8 cellular contexts compared by ENCODE assay signal in genomic region chr6:11094411-11094851, GRCh38. TPM values are rescaled to one million over a fixed set of nuclear protein-coding genes. Genes with fewer than 3 reads are reported as not detected.
DNase-seq lines count a peak whose midpoint lies in the region; ATAC-seq and TF ChIP-seq lines count a peak whose summit lies in the region.

No MANE protein-coding gene starts in this region.

- 0 out of 2 replicates have a peak, but pooled peaks cover 3% of the 10 kb centered on the region for H3K27me3 ChIP-seq in HUES64 (ENCODE audit: insufficient read depth, low read length)

- H3K4me3 ChIP-seq in HUES64 (ENCODE audit: low read length): peak overlapping the region; percentile 79
- H3K4me3 ChIP-seq in cardiac fibroblast (replicated peaks in 1 of 2; ENCODE audit: low read depth in 2 of 2, low read length in 2 of 2): peak overlapping the region; percentile 98 to 99

- H3K9me3 ChIP-seq in HUES64 (ENCODE audit: insufficient read depth, low read depth, low read length): no peaks in the 10 kb centered on the region

- no peak for TF ChIP-seq CTCF in cardiac fibroblast (IDR thresholded peaks at IDR 0.05; ENCODE audit: low read depth, low read length)

- H3K27ac ChIP-seq in HUES64 (ENCODE audit: low read depth, low read length): peak overlapping the region; percentile 61; the same call in 1 of the 2 replicates

- H3K9ac ChIP-seq in HUES64 (ENCODE audit: low read depth, low read length): peak overlapping the region; percentile 91

- WGBS in HUES64: under 1% methylated on average over 15 of the region's 15 CpGs

- peak; percentile 3 to 13 for DNase-seq in NCI-H187 (lab: John Stamatoyannopoulos, UW)
- no peak for DNase-seq in NCI-H187 treated with DMSO at 0.1 percent for 48 hours (lab: John Stamatoyannopoulos, UW)
- peak in 4 of 5 donors; percentile 9 to 69 (median 19) for DNase-seq in T-helper 1 cell
- peak; percentile 46 to 63 for DNase-seq in cardiac fibroblast (ENCODE audit: low read depth in 2 of 2)
- peak; percentile 63 for DNase-seq in left lobe of liver (ENCODE audit: low spot score)
- DNase-seq in stimulated activated CD4-positive, alpha-beta T cell treated with anti-CD3 and anti-CD28 coated beads, Interleukin-2, amount 100 ng/mL, for 48 hours: peak; percentile 31 to 33

- no peaks in the 10 kb centered on the region for H3K36me3 ChIP-seq in HUES64 (ENCODE audit: insufficient read depth, low read length)

- H3K4me1 ChIP-seq in HUES64 (ENCODE audit: insufficient read depth, low read length): peaks cover 19% of the 10 kb centered on the region

- ATAC-seq in GM21529 (IDR thresholded peaks at IDR 0.05; ENCODE audit: unreplicated experiment): peak; percentile 38
- peak; percentile 49 for ATAC-seq in left lobe of liver

RNA-seq across cellular contexts. Expression of gene SMIM13, which starts 0.8 kb away (rescaled TPM):
- polyA plus RNA-seq in HUES64 (2013, experiment 1 of 2): 5.7 TPM
- 6.8 TPM for polyA plus RNA-seq in HUES64 (2013, experiment 2 of 2)
- 5.9 TPM for total RNA-seq in left lobe of liver

RNA-seq across cellular contexts. Expression of gene ERVFRD-1, which starts 17.1 kb away (rescaled TPM):
- not detected for polyA plus RNA-seq in HUES64 (2013, experiment 1 of 2)
- not detected for polyA plus RNA-seq in HUES64 (2013, experiment 2 of 2)
- 0.08 TPM for total RNA-seq in left lobe of liver

RNA-seq across cellular contexts. Expression of gene ELOVL2, which starts 50.3 kb away (rescaled TPM):
- polyA plus RNA-seq in HUES64 (2013, experiment 1 of 2): 1.3 TPM
- polyA plus RNA-seq in HUES64 (2013, experiment 2 of 2): 2.0 TPM
- 5.9 TPM for total RNA-seq in left lobe of liver
